Comparison of ENCODE assay signal across 26 cellular contexts in genomic region chr1:100646000-100646399, GRCh38.
"Had no signal": no experiment of that assay in that cellular context is flagged by ENCODE, and none has a peak within 500 bp of the region (broad histone marks: within the 10 kb centered on the region; RNA-seq: fewer than 3 reads in every experiment).

No MANE protein-coding gene starts in this region.

- H3K4me3 ChIP-seq: breast epithelium had no signal

- H3K27me3 ChIP-seq: breast epithelium had no signal

- H3K4me2 ChIP-seq: SK-N-SH had no signal

- H3K36me3 ChIP-seq: breast epithelium had no signal

- ATAC-seq: activated T-cell treated with anti-CD3 and anti-CD28 coated beads, Interleukin-2, amount 50 U/mL, for 4 hours; activated T-helper 17 cell treated with anti-CD3 and anti-CD28 coated beads, Interleukin-2, amount 50 U/mL, for 72 hours; Panc1; Right ventricle myocardium inferior had no signal

- DNase-seq: activated CD4-positive, alpha-beta memory T cell treated with anti-CD3 and anti-CD28 coated beads for 36 hours; activated CD4-positive, alpha-beta T cell treated with anti-CD3 and anti-CD28 coated beads, Interleukin-2, amount 10 ng/mL, durations not matched to agents 7 days and 5 days; activated CD4-positive, CD25-positive, alpha-beta regulatory T cell; activated CD8-positive, alpha-beta memory T cell treated with anti-CD3 and anti-CD28 coated beads for 24 hours; activated gamma-delta T cell; activated naive CD4-positive, alpha-beta T cell treated with anti-CD3 and anti-CD28 coated beads for 36 hours; activated T-cell treated with anti-CD3 and anti-CD28 coated beads, Interleukin-2, amount 50 U/mL, for 4 hours; caudate nucleus; Karpas-422; MM.1S; NCI-H1105; NCI-H1436; NCI-H1694 treated with DMSO at 0.1 percent for 48 hours; NCI-H2029 treated with DMSO at 0.1 percent for 48 hours; NCI-H345; NCI-H510A; NCI-H526 treated with DMSO at 0.1 percent for 48 hours; NCI-H82; RPMI8226; SK-N-SH; T-helper 1 cell had no signal

- H3K27ac ChIP-seq: VCaP had no signal

- H3K9me3 ChIP-seq: SK-N-SH had no signal

- H3K9ac ChIP-seq: SK-N-SH had no signal

- H3K4me1 ChIP-seq: breast epithelium had no signal
